Comparison of ENCODE assay signal across 17 cellular contexts in genomic region chr5:135018457-135018856, GRCh38. TPM values are rescaled to one million over a fixed set of nuclear protein-coding genes. Genes with fewer than 3 reads are reported as not detected.
DNase-seq lines count a peak whose midpoint lies in the region; ATAC-seq and TF ChIP-seq lines count a peak whose summit lies in the region.
"Had no signal": no experiment of that assay in that cellular context is flagged by ENCODE, and none has a peak within 500 bp of the region (broad histone marks: within the 10 kb centered on the region; RNA-seq: fewer than 3 reads in every experiment).

No MANE protein-coding gene starts in this region.

- TF ChIP-seq CTCF in ovary (IDR thresholded peaks at IDR 0.05) (no peak), PC-9 (conservative IDR thresholded peaks at IDR 0.05) (no peak), foreskin fibroblast (IDR thresholded peaks at IDR 0.05; ENCODE audit: low read depth, low read length) (no peak)

- no peaks in the 10 kb centered on the region for H3K9me2 ChIP-seq in PC-9 (ENCODE audit: insufficient read depth)

- no peak overlapping the region for H3K18ac ChIP-seq in neuronal stem cell (ENCODE audit: low read length)

- no peak overlapping the region for H3K14ac ChIP-seq in neuronal stem cell (ENCODE audit: low read length)

- no peak overlapping the region for H3K4ac ChIP-seq in neuronal stem cell (ENCODE audit: low read length)

- CTCF ChIA-PET in PC-9 (lab: Charles Lee) = interaction anchor here (0.6 kb wide), 1 partner anchor 58 kb away, joined by 3 read pairs; no protein-coding TSS in a partner anchor

- H2AFZ ChIP-seq in PC-9 = no peak overlapping the region
- H2AFZ ChIP-seq in neuronal stem cell (ENCODE audit: low read length) = no peak overlapping the region

- TF ChIP-seq EP300 in ovary (IDR thresholded peaks at IDR 0.05) = no peak

- no peaks in the 10 kb centered on the region for H4K20me1 ChIP-seq in PC-9 (ENCODE audit: insufficient read depth)
- H4K20me1 ChIP-seq: BLaER1 treated with 17β-estradiol and CSF1 and Interleukin-3, amounts not matched to agents 10 nM and 100 nM had no signal

- peaks cover 3% of the 10 kb centered on the region; the same call in 1 of the 2 replicates for H3F3A ChIP-seq in PC-9 (ENCODE audit: insufficient read depth, low read depth)

- no peak overlapping the region for H4K8ac ChIP-seq in neuronal stem cell (ENCODE audit: low read depth, low read length)

- H2BK120ac ChIP-seq in neuronal stem cell (ENCODE audit: low read depth, low read length) = no peak overlapping the region

- H3K4me3 ChIP-seq in ovary = no peak overlapping the region
- no peak overlapping the region for H3K4me3 ChIP-seq in PC-9
- no peak overlapping the region for H3K4me3 ChIP-seq in neuronal stem cell (ENCODE audit: low read length in 2 of 2)
- no peak overlapping the region for H3K4me3 ChIP-seq in foreskin fibroblast (ENCODE audit: low read depth in 1 of 2, low read length in 2 of 2)
- H3K4me3 ChIP-seq: BLaER1 treated with 17β-estradiol and CSF1 and Interleukin-3, amounts not matched to agents 10 nM and 100 nM had no signal

- POLR2A ChIA-PET in PC-9 (lab: Charles Lee; ENCODE audit: unreplicated experiment) = no interaction called here

- H3K9me3 ChIP-seq in ovary (no peaks in the 10 kb centered on the region), PC-9 (ENCODE audit: insufficient read depth, low read depth) (no peaks in the 10 kb centered on the region), neuronal stem cell (replicated peaks in 1 of 2; ENCODE audit: control insufficient read depth in 2 of 2, insufficient read depth in 1 of 2, low read depth in 1 of 2, low read length in 2 of 2) (no peaks in the 10 kb centered on the region)
- H3K9me3 ChIP-seq: BLaER1 treated with 17β-estradiol and CSF1 and Interleukin-3, amounts not matched to agents 10 nM and 100 nM had no signal

- WGBS in ovary, 3 donors = 80 to 90% (median 87%) methylated on average over 4 of the region's 4 CpGs
- no CpG with 5 or more reads among the region's 4 CpGs for WGBS in neuronal stem cell (ENCODE audit: extremely low coverage in 2 of 2, insufficient read length in 2 of 2, insufficient replicate concordance in 1 of 2), 2 donors

- H2BK15ac ChIP-seq in neuronal stem cell (ENCODE audit: low read length) = no peak overlapping the region

- no peaks in the 10 kb centered on the region for H3K79me2 ChIP-seq in PC-9 (ENCODE audit: low read depth)

- no peak overlapping the region for H3K23ac ChIP-seq in neuronal stem cell (ENCODE audit: low read depth, low read length, poor library complexity)

- no peaks in the 10 kb centered on the region for H3K4me1 ChIP-seq in ovary (ENCODE audit: insufficient read depth)
- H3K4me1 ChIP-seq in PC-9 (replicated peaks; ENCODE audit: insufficient read depth) = no peaks in the 10 kb centered on the region
- peaks cover 0 to 1% of the 10 kb centered on the region in 2 donors for H3K4me1 ChIP-seq in neuronal stem cell (ENCODE audit: control insufficient read depth in 2 of 2, insufficient read depth in 1 of 2, low read depth in 1 of 2, low read length in 2 of 2)
- H3K4me1 ChIP-seq: BLaER1 treated with 17β-estradiol and CSF1 and Interleukin-3, amounts not matched to agents 10 nM and 100 nM had no signal

- intact Hi-C loops in cardiac septum (cut with DNase I) (no loop called here), Right ventricle myocardium superior (cut with DNase I) (no loop called here), ovary (cut with DNase I) (no loop called here), PC-9 (cut with micrococcal nuclease; ENCODE audit: unreplicated experiment) (loop anchor here (10.0 kb wide), 2 partner anchors 46 to 316 kb away; no protein-coding TSS in a partner anchor)

- H3K36me3 ChIP-seq in ovary (no peaks in the 10 kb centered on the region), PC-9 (ENCODE audit: low read depth) (no peaks in the 10 kb centered on the region), neuronal stem cell (replicated peaks in 1 of 2; ENCODE audit: control insufficient read depth in 2 of 2, insufficient read depth in 2 of 2, low read length in 2 of 2) (no peaks in the 10 kb centered on the region)
- H3K36me3 ChIP-seq: BLaER1 treated with 17β-estradiol and CSF1 and Interleukin-3, amounts not matched to agents 10 nM and 100 nM had no signal

- no peaks in the 10 kb centered on the region for H3K27me3 ChIP-seq in ovary
- no peaks in the 10 kb centered on the region for H3K27me3 ChIP-seq in PC-9 (ENCODE audit: insufficient read depth, low read depth)
- H3K27me3 ChIP-seq in neuronal stem cell (ENCODE audit: control insufficient read depth in 3 of 3, insufficient read depth in 3 of 3, low read depth in 1 of 3, low read length in 3 of 3) = peaks cover 0 to 49% (median 0%) of the 10 kb centered on the region in 3 experiments
- H3K27me3 ChIP-seq: BLaER1 treated with 17β-estradiol and CSF1 and Interleukin-3, amounts not matched to agents 10 nM and 100 nM had no signal

- H4K91ac ChIP-seq in neuronal stem cell (ENCODE audit: low read depth, low read length, poor library complexity) = no peak overlapping the region

- DNase-seq in cardiac septum (ENCODE audit: low spot score) = peak; percentile 10
- DNase-seq in Right ventricle myocardium superior = no peak
- peak; percentile 30 for DNase-seq in left lobe of liver (ENCODE audit: low spot score)
- DNase-seq in ovary = peak in 4 of 5 donors; percentile 1 to 8 (median 2)
- no peak for DNase-seq in UCSD-AML1 (lab: John Stamatoyannopoulos, UW; ENCODE audit: unreplicated experiment)
- no peak for DNase-seq in PC-9
- no peak for DNase-seq in neuronal stem cell (ENCODE audit: low spot score)
- no peak for DNase-seq in foreskin fibroblast
- DNase-seq: ACHN; CD4-positive, CD25-positive, alpha-beta regulatory T cell; DMS53; GF-D8; HCEC 1CT; HFFc6 had no signal

- H3K4me2 ChIP-seq in PC-9 = no peak overlapping the region
- no peak overlapping the region for H3K4me2 ChIP-seq in neuronal stem cell (ENCODE audit: insufficient read depth, low read length, poor library complexity, severe bottlenecking)
- H3K4me2 ChIP-seq: BLaER1 treated with 17β-estradiol and CSF1 and Interleukin-3, amounts not matched to agents 10 nM and 100 nM had no signal

- ATAC-seq in Right ventricle myocardium superior (ENCODE audit: poor library complexity) (no peak), left lobe of liver (no peak)

- no peak overlapping the region for H2BK12ac ChIP-seq in neuronal stem cell (ENCODE audit: low read length)

- TF ChIP-seq POLR2A in ovary (IDR thresholded peaks at IDR 0.05) = no peak

- H3K79me1 ChIP-seq in neuronal stem cell (ENCODE audit: low read depth, low read length) = no peaks in the 10 kb centered on the region

- no peak overlapping the region for H3K9ac ChIP-seq in neuronal stem cell (ENCODE audit: low read depth, low read length, poor library complexity)
- H3K9ac ChIP-seq: BLaER1 treated with 17β-estradiol and CSF1 and Interleukin-3, amounts not matched to agents 10 nM and 100 nM had no signal

- no peak overlapping the region for H3K27ac ChIP-seq in ovary
- no peak overlapping the region for H3K27ac ChIP-seq in PC-9
- H3K27ac ChIP-seq in neuronal stem cell (replicated peaks; ENCODE audit: low read length) = no peak overlapping the region
- H3K27ac ChIP-seq: BLaER1 treated with 17β-estradiol and CSF1 and Interleukin-3, amounts not matched to agents 10 nM and 100 nM had no signal

- no TSS peak for BruUV-seq in PC-9 (replicated peaks; lab: Mats Ljungman, UMichigan)

- no peak overlapping the region for H2BK5ac ChIP-seq in neuronal stem cell (ENCODE audit: low read length)

- H2AK5ac ChIP-seq in neuronal stem cell (ENCODE audit: low read depth, low read length) = no peak overlapping the region

RNA-seq across cellular contexts. Expression of gene PITX1, which starts 15.6 kb away (rescaled TPM):
- 0.83 TPM for total RNA-seq in cardiac septum
- total RNA-seq in Right ventricle myocardium superior = not detected
- total RNA-seq in left lobe of liver = 0.40 TPM
- total RNA-seq in ovary = 1 to 10 TPM in 2 of 7 donors, under 1 TPM in 4, not detected in 1; 0.11 to 3.1 (median 0.76) TPM
- under 1 TPM; 0.12 to 0.45 TPM for polyA plus RNA-seq in ovary
- total RNA-seq in PC-9 (2021) = 27.8 and 38.9 TPM in 2 replicates
- polyA plus RNA-seq in neuronal stem cell (2013, experiment 1 of 2) = 0.17 TPM
- 0.14 TPM for polyA plus RNA-seq in neuronal stem cell (2013, experiment 2 of 2)
- total RNA-seq: CD4-positive, CD25-positive, alpha-beta regulatory T cell had no signal
- polyA plus RNA-seq: CD4-positive, CD25-positive, alpha-beta regulatory T cell had no signal

RNA-seq across cellular contexts. Expression of gene CATSPER3, which starts 50.8 kb away (rescaled TPM):
- total RNA-seq in cardiac septum = 0.54 TPM
- 0.32 TPM for total RNA-seq in Right ventricle myocardium superior
- total RNA-seq in left lobe of liver = 0.86 TPM
- total RNA-seq in ovary = under 1 TPM; 0.36 to 0.85 (median 0.63) TPM
- under 1 TPM; 0.45 to 0.57 TPM for polyA plus RNA-seq in ovary
- 0.57 and 0.68 TPM in 2 replicates for total RNA-seq in PC-9 (2021)
- 0.08 TPM for polyA plus RNA-seq in neuronal stem cell (2013, experiment 1 of 2)
- polyA plus RNA-seq in neuronal stem cell (2013, experiment 2 of 2) = 0.07 TPM
- total RNA-seq: A172, H4 had no signal

Comparison
In these comparisons a context has a peak if more than half of its experiments do, and no peak if none do; other contexts are left out.
1. DNase-seq: peak in cardiac septum (single experiment), left lobe of liver (single experiment) and ovary (4 of 5); none in Right ventricle myocardium superior (single experiment), UCSD-AML1 (single experiment), PC-9 (0 of 2), neuronal stem cell (single experiment) and foreskin fibroblast (0 of 2).